34 cellular contexts compared by ENCODE assay signal in the genomic region with DNA sequence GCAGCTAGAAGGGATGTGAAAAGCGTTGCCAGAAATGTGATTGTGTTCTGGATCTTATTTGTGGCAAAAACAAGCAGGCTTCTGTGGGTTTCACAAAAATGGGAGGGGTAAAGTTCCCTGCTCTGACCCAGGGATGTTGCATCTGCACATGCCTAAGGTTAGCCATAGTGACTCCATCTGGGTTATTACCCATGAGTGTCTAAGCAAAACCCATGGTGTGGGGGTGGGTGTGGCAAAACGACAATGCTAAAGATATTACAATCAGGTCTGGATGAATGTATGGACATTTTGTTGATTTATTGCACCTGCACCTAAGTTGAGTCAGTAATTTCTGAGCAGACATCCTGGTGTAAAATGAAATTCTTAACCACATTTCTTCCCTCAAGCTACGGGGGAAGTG.
"Had no signal": no experiment of that assay in that cellular context is flagged by ENCODE, and none has a peak within 500 bp of the region (broad histone marks: within the 10 kb centered on the region; RNA-seq: fewer than 3 reads in every experiment).

No MANE protein-coding gene starts in this region.

- H3K27me3 ChIP-seq: MG63 had no signal

- DNase-seq: Karpas-422, Kasumi-1, MG63, MM.1S, MV-4-11, NCI-H1048, NCI-H1092, NCI-H1092 treated with DMSO at 0.1 percent for 48 hours, NCI-H1105, NCI-H1105 treated with DMSO at 0.1 percent for 48 hours, NCI-H1417 treated with DMSO at 0.1 percent for 48 hours, NCI-H1436, NCI-H1436 treated with DMSO at 0.1 percent for 48 hours, NCI-H146, NCI-H1694, NCI-H1694 treated with DMSO at 0.1 percent for 48 hours, NCI-H187, NCI-H187 treated with DMSO at 0.1 percent for 48 hours, NCI-H1930, NCI-H2029, NCI-H2029 treated with DMSO at 0.1 percent for 48 hours, NCI-H2081, NCI-H2081 treated with DMSO at 0.1 percent for 48 hours, NCI-H2107, NCI-H2171, NCI-H2171 treated with DMSO at 0.1 percent for 48 hours, NCI-H2227 treated with DMSO at 0.1 percent for 48 hours, NCI-H226, NCI-H345, NCI-H446, NCI-H446 treated with DMSO at 0.1 percent for 48 hours, NCI-H510A, NCI-H510A treated with DMSO at 0.1 percent for 48 hours, NCI-H524 had no signal

- H3K4me3 ChIP-seq: MG63 had no signal

- H3K9me3 ChIP-seq: MG63 had no signal

- H3K36me3 ChIP-seq: MG63 had no signal
